33 cellular contexts compared by ENCODE assay signal in genomic region chr18:21701621-21702020, GRCh38.
"Had no signal": no experiment of that assay in that cellular context is flagged by ENCODE, and none has a peak within 500 bp of the region (broad histone marks: within the 10 kb centered on the region; RNA-seq: fewer than 3 reads in every experiment).

No MANE protein-coding gene starts in this region.

- H3K9ac ChIP-seq: neural progenitor cell had no signal

- H3K36me3 ChIP-seq: neural progenitor cell, right atrium auricular region, thyroid gland, upper lobe of right lung had no signal

- H2AFZ ChIP-seq: neural progenitor cell had no signal

- H3K9me3 ChIP-seq: heart left ventricle, right atrium auricular region, thyroid gland, upper lobe of right lung had no signal

- H3K4me3 Mint-ChIP-seq: central memory CD8-positive, alpha-beta T cell; endodermal cell; neural progenitor cell; stimulated activated memory B cell treated with anti-CD40 and anti-IgM and Interleukin-4, amounts not matched to agents 10 μg/mL and 1 μg/mL and 100 μg/mL, for 72 hours; stimulated activated naive CD8-positive, alpha-beta T cell treated with anti-CD3 and anti-CD28 coated beads, Interleukin-15, amount 100 ng/mL, for 72 hours had no signal

- H3K27me3 Mint-ChIP-seq: activated T-helper 17 cell treated with anti-CD3 and anti-CD28 coated beads, Interleukin-2, amount 50 U/mL, for 72 hours; central memory CD8-positive, alpha-beta T cell; dendritic cell treated with granulocyte-macrophage colony-stimulating factor and Interleukin-4, amounts not matched to agents 40 ng/mL and 50 ng/mL, for 4 days; naive B cell; stimulated activated memory B cell treated with anti-CD40 and anti-IgM and Interleukin-4, amounts not matched to agents 10 μg/mL and 1 μg/mL and 100 μg/mL, for 72 hours; stimulated activated naive CD8-positive, alpha-beta T cell treated with anti-CD3 and anti-CD28 coated beads, Interleukin-15, amount 100 ng/mL, for 72 hours had no signal

- H3K4me2 ChIP-seq: neural progenitor cell, smooth muscle cell had no signal

- H3K27ac Mint-ChIP-seq: activated T-helper 17 cell treated with anti-CD3 and anti-CD28 coated beads, Interleukin-2, amount 50 U/mL, for 72 hours; dendritic cell treated with granulocyte-macrophage colony-stimulating factor and Interleukin-4, amounts not matched to agents 40 ng/mL and 50 ng/mL, for 4 days; endodermal cell; mesothelial cell of epicardium; naive B cell; neural progenitor cell; stimulated activated memory B cell treated with anti-CD40 and anti-IgM and Interleukin-4, amounts not matched to agents 10 μg/mL and 1 μg/mL and 100 μg/mL, for 72 hours had no signal

- H3K4me3 ChIP-seq: heart left ventricle, neural progenitor cell, right atrium auricular region, smooth muscle cell, thyroid gland, upper lobe of right lung had no signal

- DNase-seq: activated CD4-positive, alpha-beta T cell treated with anti-CD3 and anti-CD28 coated beads for 4 hours; activated CD4-positive, alpha-beta T cell treated with anti-CD3 and anti-CD28 coated beads, Interleukin-2, amount 50 U/mL, for 4 hours; activated CD8-positive, alpha-beta memory T cell treated with anti-CD3 and anti-CD28 coated beads, Interleukin-2, amount 50 U/mL, for 4 hours; activated gamma-delta T cell treated with Interleukin-2 at 50 U/mL for 16 hours; activated naive CD4-positive, alpha-beta T cell treated with anti-CD3 and anti-CD28 coated beads, Interleukin-2, amount 50 U/mL, for 16 hours; activated T-cell treated with anti-CD3 and anti-CD28 coated beads, Interleukin-2, amount 50 U/mL, for 1 hour; amniotic stem cell; endodermal cell; foreskin keratinocyte; heart left ventricle; hypothalamus; immature natural killer cell; kidney; naive B cell; occipital lobe; stimulated activated CD4-positive, alpha-beta T cell treated with anti-CD3 and anti-CD28 coated beads, Interleukin-1b, Interleukin-23, amount 100 ng/mL, for 48 hours; stimulated activated CD4-positive, alpha-beta T cell treated with anti-CD3 and anti-CD28 coated beads, Interleukin-4, amount 100 ng/mL, for 4 hours; stimulated activated CD8-positive, alpha-beta memory T cell treated with anti-CD3 and anti-CD28 coated beads, Interleukin-4, amount 100 ng/mL, for 48 hours; stimulated activated naive CD8-positive, alpha-beta T cell treated with anti-CD3 and anti-CD28 coated beads, Interleukin-15, amount 100 ng/mL, for 72 hours; substantia nigra; T-helper 9 cell; thyroid gland; upper lobe of right lung had no signal

- H3K27me3 ChIP-seq: foreskin keratinocyte, heart left ventricle, right atrium auricular region, thyroid gland, upper lobe of right lung had no signal

- H3K27ac ChIP-seq: foreskin keratinocyte, heart left ventricle, neural progenitor cell, right atrium auricular region, thyroid gland, upper lobe of right lung, VCaP had no signal

- ATAC-seq: activated T-helper 17 cell treated with anti-CD3 and anti-CD28 coated beads, Interleukin-2, amount 50 U/mL, for 72 hours; esophagus mucosa; foreskin keratinocyte; heart left ventricle; stimulated activated memory B cell treated with anti-CD40 and anti-IgM and Interleukin-4, amounts not matched to agents 10 μg/mL and 1 μg/mL and 100 μg/mL, for 72 hours; stimulated activated naive CD8-positive, alpha-beta T cell treated with anti-CD3 and anti-CD28 coated beads, Interleukin-15, amount 100 ng/mL, for 72 hours; upper lobe of right lung had no signal

- H3K9me3 Mint-ChIP-seq: activated T-helper 17 cell treated with anti-CD3 and anti-CD28 coated beads, Interleukin-2, amount 50 U/mL, for 72 hours; central memory CD8-positive, alpha-beta T cell; dendritic cell treated with granulocyte-macrophage colony-stimulating factor and Interleukin-4, amounts not matched to agents 40 ng/mL and 50 ng/mL, for 4 days; immature natural killer cell; mesothelial cell of epicardium; naive B cell; stimulated activated memory B cell treated with anti-CD40 and anti-IgM and Interleukin-4, amounts not matched to agents 10 μg/mL and 1 μg/mL and 100 μg/mL, for 72 hours; stimulated activated naive CD8-positive, alpha-beta T cell treated with anti-CD3 and anti-CD28 coated beads, Interleukin-15, amount 100 ng/mL, for 72 hours had no signal
